ENCODE assay signal across 23 cellular contexts in genomic region chr7:22339725-22340390, GRCh38. TPM values are rescaled to one million over a fixed set of nuclear protein-coding genes. Genes with fewer than 3 reads are reported as not detected.
DNase-seq lines count a peak whose midpoint lies in the region; ATAC-seq, FAIRE-seq and TF ChIP-seq lines count a peak whose summit lies in the region.
"Had no signal": no experiment of that assay in that cellular context is flagged by ENCODE, and none has a peak within 500 bp of the region (broad histone marks: within the 10 kb centered on the region; RNA-seq: fewer than 3 reads in every experiment).

No MANE protein-coding gene starts in this region.

- intact Hi-C loops in HepG2 (cut with micrococcal nuclease; ENCODE audit: unreplicated experiment), result no loop called here

- H3K4me3 Mint-ChIP-seq in GM23338, result no peak overlapping the region
- H3K4me3 Mint-ChIP-seq: CD14-positive monocyte; HFFc6; T-helper 2 cell treated with Interferon-gamma antibody and Interleukin-4, amounts not matched to agents 5 μg/mL and 100 μg/mL, for 36 hours had no signal

- peaks cover 20% of the 10 kb centered on the region; the same call in 2 of the 3 replicates for H3K9me3 Mint-ChIP-seq in GM23338
- H3K9me3 Mint-ChIP-seq: HFFc6; T-helper 2 cell treated with Interferon-gamma antibody and Interleukin-4, amounts not matched to agents 5 μg/mL and 100 μg/mL, for 36 hours had no signal

- peak overlapping the region; percentile 42; the same call in 1 of the 2 replicates for H3K27ac Mint-ChIP-seq in GM23338
- H3K27ac Mint-ChIP-seq: CD14-positive monocyte; HFFc6; T-helper 2 cell treated with Interferon-gamma antibody and Interleukin-4, amounts not matched to agents 5 μg/mL and 100 μg/mL, for 36 hours had no signal

- peaks cover 41% of the 10 kb centered on the region for H3K9me2 ChIP-seq in GM23338 (ENCODE audit: insufficient read depth)

- no peak overlapping the region for H3K9ac ChIP-seq in liver (ENCODE audit: low read depth in 1 of 2, low read length in 2 of 2)
- H3K9ac ChIP-seq in HepG2 (ENCODE audit: insufficient read depth, low read depth, low read length), result no peak overlapping the region

- H3K36me3 ChIP-seq in liver (ENCODE audit: control insufficient read depth in 4 of 4, insufficient read depth in 3 of 4, low read depth in 1 of 4, low read length in 3 of 4) (no peaks in the 10 kb centered on the region), HepG2 (replicated peaks in 1 of 2; ENCODE audit: control insufficient read depth in 1 of 2, insufficient read depth in 2 of 2, low read length in 2 of 2) (peaks cover 9 to 32% of the 10 kb centered on the region in 2 experiments; a peak in 4 of 5 replicates), GM23338 (ENCODE audit: insufficient read depth) (no peaks in the 10 kb centered on the region), BE2C (peaks cover 37% of the 10 kb centered on the region)

- CTCF ChIA-PET in HepG2 (lab: Yijun Ruan, JAX; ENCODE audit: low intra/inter-chr PET ratio, low total read pairs), result no interaction called here

- H3K36me3 Mint-ChIP-seq in GM23338 (ENCODE audit: low read depth), result peaks cover 38% of the 10 kb centered on the region; the same call in 2 of the 3 replicates
- H3K36me3 Mint-ChIP-seq: CD14-positive monocyte had no signal

- DNase-seq in HepG2 (ENCODE audit: low spot score) (no peak), GM23338 (ENCODE audit: low spot score) (no peak), caudate nucleus (lab: John Stamatoyannopoulos, UW) (no peak), BE2C (no peak), HTR-8/SVneo (ENCODE audit: insufficient read length, low spot score) (no peak), NCI-H446 (lab: John Stamatoyannopoulos, UW) (no peak)
- DNase-seq: DMS 273 treated with DMSO at 0.1 percent for 48 hours; EL; H7; HFFc6; IMR-90; Kasumi-1; MM.1S; NCI-H1105; NCI-H1694; NCI-H2227 treated with DMSO at 0.1 percent for 48 hours; NK-92 treated with Interleukin-12 subunit alpha and Interleukin-12 subunit beta, amount 100 ng/mL, for 24 hours; Right ventricle myocardium superior had no signal

- TF ChIP-seq CTCF in liver (IDR thresholded peaks at IDR 0.05; ENCODE audit: low read depth, low read length, missing input control) (no peak), HepG2 (CRISPR knock-in tag; IDR thresholded peaks at IDR 0.05) (no peak), GM23338 (conservative IDR thresholded peaks at IDR 0.05; ENCODE audit: low read depth in 2 of 2) (no peak), BE2C (IDR thresholded peaks at IDR 0.05; ENCODE audit: low read depth, low read length) (no peak)

- H3K9me3 ChIP-seq in liver (ENCODE audit: control insufficient read depth in 4 of 4, low read length in 3 of 4) (peaks cover 0 to 2% (median 0%) of the 10 kb centered on the region in 4 donors), HepG2 (ENCODE audit: low read length) (no peaks in the 10 kb centered on the region), BE2C (no peaks in the 10 kb centered on the region)

- H3K4me1 Mint-ChIP-seq in GM23338, result peaks cover 60% of the 10 kb centered on the region

- POLR2A ChIA-PET in HepG2 (lab: Yijun Ruan, JAX), result interaction anchor here (1.1 to 2.8 kb wide), 2 partner anchors 17 to 23 kb away, joined by 3 to 15 read pairs; partner anchors contain the start of gene RAPGEF5

- ATAC-seq in HepG2 (no peak), GM23338 (no peak)

- no peak for TF ChIP-seq EP300 in HepG2 (IDR thresholded peaks at IDR 0.05; ENCODE audit: low read depth in 2 of 2, low read length in 2 of 2)
- TF ChIP-seq EP300 in HepG2 (CRISPR knock-in tag; IDR thresholded peaks at IDR 0.05; ENCODE audit: borderline replicate concordance), result no peak

- H3K27ac ChIP-seq in liver (ENCODE audit: low read depth in 1 of 2, low read length in 2 of 2), result peak overlapping the region; percentile 56 to 93
- no peak overlapping the region for H3K27ac ChIP-seq in HepG2 (ENCODE audit: extremely low read length, insufficient read depth, low read length)
- peak overlapping the region; percentile 26; the same call in 1 of the 2 replicates for H3K27ac ChIP-seq in GM23338 (ENCODE audit: low read depth)
- H3K27ac ChIP-seq in caudate nucleus (ENCODE audit: low read depth, low read length), result peak overlapping the region; percentile 68

- H4K20me1 ChIP-seq in HepG2 (ENCODE audit: insufficient read depth, low read length) (peaks cover 62% of the 10 kb centered on the region), GM23338 (replicated peaks; ENCODE audit: insufficient read depth) (no peaks in the 10 kb centered on the region)

- peaks cover 5 to 32% (median 29%) of the 10 kb centered on the region in 4 donors for H3K4me1 ChIP-seq in liver (ENCODE audit: control insufficient read depth in 4 of 4, insufficient read depth in 4 of 4, low read length in 3 of 4)
- peaks cover 93% of the 10 kb centered on the region for H3K4me1 ChIP-seq in HepG2 (ENCODE audit: insufficient read depth, low read length)
- peaks cover 52% of the 10 kb centered on the region for H3K4me1 ChIP-seq in GM23338 (ENCODE audit: insufficient read depth)
- peaks cover 22% of the 10 kb centered on the region for H3K4me1 ChIP-seq in BE2C

- H3K4me2 ChIP-seq in HepG2 (ENCODE audit: low read depth, low read length), result no peak overlapping the region
- H3K4me2 ChIP-seq in GM23338, result no peak overlapping the region

- FAIRE-seq in HepG2 (lab: Jason Lieb, UNC), result no peak
- no peak for FAIRE-seq in HTR-8/SVneo (lab: Jason Lieb, UNC)
- FAIRE-seq: GM12892, GM18507 had no signal

- in situ Hi-C loops in HepG2 (cut with HindIII; ENCODE audit: extremely low pct_ligation_motif_present, low pct_unique_long_range_greater_than_20kb), result no loop called here

- no peak for TF ChIP-seq POLR2A in HepG2 (IDR thresholded peaks at IDR 0.05; ENCODE audit: insufficient read depth in 1 of 2, low read depth in 2 of 2, low read length in 2 of 2)

- BruUV-seq in HepG2 (replicated peaks; lab: Mats Ljungman, UMichigan), result no TSS peak

- H2AFZ ChIP-seq in HepG2 (ENCODE audit: low read length), result no peak overlapping the region
- H2AFZ ChIP-seq in GM23338, result no peak overlapping the region

- no peak overlapping the region for H3K4me3 ChIP-seq in liver (ENCODE audit: low read depth in 1 of 3, low read length in 3 of 3)
- no peak overlapping the region for H3K4me3 ChIP-seq in HepG2 (replicated peaks in 1 of 3; ENCODE audit: insufficient read depth in 1 of 3, low read depth in 2 of 3, low read length in 3 of 3)
- no peak overlapping the region for H3K4me3 ChIP-seq in GM23338
- H3K4me3 ChIP-seq in BE2C (ENCODE audit: low read depth, low read length), result no peak overlapping the region

- peaks cover 9% of the 10 kb centered on the region for H3K27me3 Mint-ChIP-seq in GM23338 (ENCODE audit: insufficient read depth, low read depth, poor library complexity)

- WGBS in liver, result 56% methylated on average over 2 of the region's 2 CpGs
- 96% methylated on average over 2 of the region's 2 CpGs for whole genome bisulfite sequencing in HepG2 (ENCODE audit: low lambda C conversion rate)

- TF ChIP-seq RAD21 in liver (IDR thresholded peaks at IDR 0.05) (no peak), HepG2 (CRISPR knock-in tag; IDR thresholded peaks at IDR 0.05) (no peak)

- H3K27me3 ChIP-seq in liver (ENCODE audit: control insufficient read depth in 4 of 4, insufficient read depth in 4 of 4, low read length in 3 of 4) (no peaks in the 10 kb centered on the region), HepG2 (ENCODE audit: control insufficient read depth in 1 of 2, insufficient read depth in 2 of 2, low read length in 2 of 2) (no peaks in the 10 kb centered on the region), GM23338 (ENCODE audit: insufficient read depth) (no peaks in the 10 kb centered on the region), BE2C (no peaks in the 10 kb centered on the region)

- H3K79me2 ChIP-seq in HepG2 (ENCODE audit: insufficient read depth, low read length) (peaks cover 98% of the 10 kb centered on the region), GM23338 (replicated peaks; ENCODE audit: insufficient read depth) (peaks cover 74% of the 10 kb centered on the region)

- H3F3A ChIP-seq in GM23338 (replicated peaks; ENCODE audit: low read depth), result no peaks in the 10 kb centered on the region

TF ChIP-seq in liver, 16 proteins besides CTCF, POLR2A, EP300 and RAD21:
- peak in 1 of 2 donors; percentile 10 for TF ChIP-seq HNF4A (conservative IDR thresholded peaks at IDR 0.05)
- no peak for TF ChIP-seq SP1 (IDR thresholded peaks at IDR 0.05)

TF ChIP-seq in HepG2, 621 proteins besides CTCF, POLR2A, EP300 and RAD21 (continues in another document):
- TF ChIP-seq SP5 (CRISPR knock-in tag; IDR thresholded peaks at IDR 0.05; ENCODE audit: borderline replicate concordance, low read depth), result no peak
- no peak for TF ChIP-seq ZFP90 (CRISPR knock-in tag; IDR thresholded peaks at IDR 0.05; ENCODE audit: borderline replicate concordance)

TF ChIP-seq in GM23338, 12 proteins besides CTCF, POLR2A, EP300 and RAD21 (continues in another document):
- TF ChIP-seq JUNB (IDR thresholded peaks at IDR 0.05; ENCODE audit: unreplicated experiment), result no peak
- TF ChIP-seq POLR2AphosphoS5 (IDR thresholded peaks at IDR 0.05; ENCODE audit: low read depth), result no peak

RNA-seq across cellular contexts. Expression of gene RAPGEF5, which starts 17.1 kb away (rescaled TPM):
- total RNA-seq in liver, result 10 to 100 TPM; 16.4 to 54.8 TPM
- 1 to 10 TPM; 7.1 to 9.5 TPM for polyA plus RNA-seq in liver
- total RNA-seq in HepG2 (2016; rRNA removed; fragmentation: Illumina TruSeq; extraction: Trizol), result 14.2 and 23.4 TPM in 2 replicates
- total RNA-seq in HepG2 (2016; cell fraction: cytosol; rRNA removed; fragmentation: Illumina TruSeq; extraction: Trizol; ENCODE audit: low read depth), result 38.2 and 53.3 TPM in 2 replicates
- total RNA-seq in HepG2 (2016; cell fraction: insoluble cytoplasmic fraction; rRNA removed; fragmentation: Illumina TruSeq; extraction: Trizol), result 13.2 and 22.4 TPM in 2 replicates
- total RNA-seq in HepG2 (2016; cell fraction: membrane; rRNA removed; fragmentation: Illumina TruSeq; extraction: Trizol), result 12.4 and 13.4 TPM in 2 replicates
- total RNA-seq in HepG2 (2016; cell fraction: nucleus; rRNA removed; fragmentation: Illumina TruSeq; extraction: Trizol), result 71.0 and 73.9 TPM in 2 replicates
- 17.1 and 22.1 TPM in 2 replicates for polyA plus RNA-seq in HepG2 (2011; rRNA removed)
- polyA plus RNA-seq in HepG2 (2011; cell fraction: cytosol; rRNA removed), result 5.9 and 10.7 TPM in 2 replicates
- polyA plus RNA-seq in HepG2 (2011; cell fraction: nucleus; rRNA removed), result 46.0 and 51.6 TPM in 2 replicates
- polyA plus RNA-seq in HepG2 (2012), result 17.5 and 19.8 TPM in 2 replicates
- 0.33 and 0.40 TPM in 2 replicates for polyA plus RNA-seq in HepG2 (2016; cell fraction: cytosol; fragmentation: Illumina TruSeq; extraction: Trizol; ENCODE audit: low read depth)
- polyA plus RNA-seq in HepG2 (2016; cell fraction: insoluble cytoplasmic fraction; fragmentation: Illumina TruSeq; extraction: Trizol; ENCODE audit: low read depth), result 6.6 and 6.7 TPM in 2 replicates
- 1.1 and 1.5 TPM in 2 replicates for polyA plus RNA-seq in HepG2 (2016; cell fraction: membrane; fragmentation: Illumina TruSeq; extraction: Trizol; ENCODE audit: low read depth)
- 16.3 and 19.9 TPM in 2 replicates for polyA plus RNA-seq in HepG2 (2016; cell fraction: nucleus; fragmentation: Illumina TruSeq; extraction: Trizol; ENCODE audit: insufficient read depth, low read depth)
- polyA minus RNA-seq in HepG2 (2011; rRNA and poly(A)+ RNA removed; ENCODE audit: low replicate concordance), result 0.12 and 96.5 TPM in 2 replicates
- 28.1 and 39.1 TPM in 2 replicates for polyA minus RNA-seq in HepG2 (2011; cell fraction: cytosol; rRNA and poly(A)+ RNA removed)
- polyA minus RNA-seq in HepG2 (2011; cell fraction: nucleus; rRNA and poly(A)+ RNA removed), result 471 and 523 TPM in 2 replicates
- total RNA-seq in GM23338 (2014; rRNA removed; shearing (Covaris generic)), result 13.1 and 17.7 TPM in 2 replicates
- polyA plus RNA-seq in GM23338 (2016; fragmentation: Nextera tagmentation; extraction: Ambion mirVana), result 6.3 and 7.1 TPM in 2 replicates
- 32.0 TPM for polyA plus RNA-seq in BE2C (2012; ENCODE audit: insufficient read depth, insufficient read length, low read depth)
- polyA plus RNA-seq: CD14-positive monocyte had no signal
